In the genomic region with DNA sequence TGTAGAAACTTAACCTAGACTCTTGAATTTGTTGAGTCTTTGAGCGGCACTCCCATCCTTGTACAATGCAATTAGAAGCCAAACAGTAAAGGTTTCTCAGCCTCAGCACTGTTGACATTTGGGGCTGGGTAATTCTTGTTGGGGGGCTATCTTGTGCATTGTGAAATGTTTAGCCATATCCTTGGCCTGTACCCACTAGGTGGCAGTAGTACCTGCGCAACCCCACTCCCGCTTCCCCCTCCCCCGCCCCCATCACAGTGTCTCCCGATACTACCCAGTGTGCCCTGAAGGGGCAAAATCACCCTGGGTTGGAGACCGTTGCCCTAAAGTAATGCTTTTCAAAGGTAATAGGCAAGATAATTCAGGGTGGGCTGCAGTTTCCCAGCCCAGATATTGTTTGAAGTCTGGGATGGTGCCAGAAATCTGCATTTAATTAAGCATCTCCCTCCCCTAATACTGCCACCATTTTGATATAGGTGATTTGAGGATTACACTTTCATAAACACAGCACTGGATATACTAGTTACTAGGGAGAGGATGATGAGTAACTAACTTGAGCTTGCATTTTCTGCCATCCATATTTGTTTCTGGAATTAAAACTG, we compare ENCODE assay signal across 8 cellular contexts. TPM values are rescaled to one million over a fixed set of nuclear protein-coding genes. Genes with fewer than 3 reads are reported as not detected.
DNase-seq lines count a peak whose midpoint lies in the region; ATAC-seq and TF ChIP-seq lines count a peak whose summit lies in the region.

No MANE protein-coding gene starts in this region.

- H3K27me3 ChIP-seq in adipocyte (replicated peaks; ENCODE audit: control insufficient read depth, insufficient read depth, low read length) (no peaks in the 10 kb centered on the region), smooth muscle cell (ENCODE audit: low read depth) (no peaks in the 10 kb centered on the region)

- H3K9me3 ChIP-seq in adipocyte (ENCODE audit: control insufficient read depth, low read length) (no peaks in the 10 kb centered on the region), smooth muscle cell (replicated peaks; ENCODE audit: low read depth) (no peaks in the 10 kb centered on the region)

- no peak overlapping the region for H3K27ac ChIP-seq in smooth muscle cell (ENCODE audit: low read depth)

- H3K4me2 ChIP-seq in smooth muscle cell: peak overlapping the region; percentile 90

- peaks cover 24% of the 10 kb centered on the region for H4K20me1 ChIP-seq in smooth muscle cell (ENCODE audit: low read depth)

- no peak overlapping the region for H3K9ac ChIP-seq in adipocyte (ENCODE audit: low read length)
- H3K9ac ChIP-seq in smooth muscle cell (ENCODE audit: low read depth): no peak overlapping the region

- H3K4me3 ChIP-seq in adipocyte (ENCODE audit: low read length) (no peak overlapping the region), smooth muscle cell (peak overlapping the region; percentile 98)

- DNase-seq in GM03348 (ENCODE audit: low spot score) (peak; percentile 70), NCI-H1048 (lab: John Stamatoyannopoulos, UW) (peak; percentile 61), T-helper 2 cell (peak; percentile 41 to 87 (median 58)), adipocyte (ENCODE audit: low read depth) (peak; percentile 83), hepatic stellate cell (ENCODE audit: low spot score) (peak; percentile 81), smooth muscle cell (lab: John Stamatoyannopoulos, UW; ENCODE audit: unreplicated experiment) (peak; percentile 6), GOT3 (lab: John Stamatoyannopoulos, UW) (no peak)

- peaks cover 51% of the 10 kb centered on the region for H3K79me2 ChIP-seq in smooth muscle cell (ENCODE audit: low read depth)

- H3K4me1 ChIP-seq in adipocyte (ENCODE audit: control insufficient read depth, insufficient read depth, low read length): peaks cover 20% of the 10 kb centered on the region
- peaks cover 15% of the 10 kb centered on the region for H3K4me1 ChIP-seq in smooth muscle cell (ENCODE audit: low read depth)

- ATAC-seq in GM19463 (IDR thresholded peaks at IDR 0.05; ENCODE audit: unreplicated experiment): no peak

- peaks cover 26% of the 10 kb centered on the region for H3K36me3 ChIP-seq in adipocyte (ENCODE audit: control insufficient read depth, insufficient read depth, low read length, severe bottlenecking)
- H3K36me3 ChIP-seq in smooth muscle cell (ENCODE audit: low read depth): no peaks in the 10 kb centered on the region

- H3F3A ChIP-seq in smooth muscle cell (ENCODE audit: low read depth): peaks cover 3% of the 10 kb centered on the region

- TF ChIP-seq CTCF in smooth muscle cell (IDR thresholded peaks at IDR 0.05; ENCODE audit: borderline replicate concordance, insufficient read depth, poor library complexity, severe bottlenecking): peak; percentile 61

- H2AFZ ChIP-seq in smooth muscle cell (ENCODE audit: low read depth): no peak overlapping the region

- 38% methylated on average over 6 of the region's 6 CpGs for WGBS in smooth muscle cell (ENCODE audit: low lambda C conversion rate)

RNA-seq across cellular contexts. Expression of gene COX6A1, which starts 1.8 kb away (rescaled TPM):
- total RNA-seq in smooth muscle cell: 597 and 788 TPM in 2 replicates
- 949 and 1,088 TPM in 2 replicates for polyA plus RNA-seq in smooth muscle cell

RNA-seq across cellular contexts. Expression of gene TRIAP1, which starts 6.4 kb away (rescaled TPM):
- total RNA-seq in smooth muscle cell: 47.1 and 54.8 TPM in 2 replicates
- 67.0 and 70.6 TPM in 2 replicates for polyA plus RNA-seq in smooth muscle cell

RNA-seq across cellular contexts. Expression of gene GATC, which starts 6.5 kb away (rescaled TPM):
- 13.4 and 22.2 TPM in 2 replicates for total RNA-seq in smooth muscle cell
- polyA plus RNA-seq in smooth muscle cell: 9.8 and 10.3 TPM in 2 replicates

RNA-seq across cellular contexts. Expression of gene SRSF9, which starts 29.8 kb away (rescaled TPM):
- total RNA-seq in smooth muscle cell: 133 and 148 TPM in 2 replicates
- polyA plus RNA-seq in smooth muscle cell: 264 and 289 TPM in 2 replicates

RNA-seq across cellular contexts. Expression of gene DYNLL1, which starts 56.2 kb away (rescaled TPM):
- 403 and 502 TPM in 2 replicates for total RNA-seq in smooth muscle cell
- 497 and 616 TPM in 2 replicates for polyA plus RNA-seq in smooth muscle cell
